Comparison of ENCODE assay signal across 8 cellular contexts in the genomic region with DNA sequence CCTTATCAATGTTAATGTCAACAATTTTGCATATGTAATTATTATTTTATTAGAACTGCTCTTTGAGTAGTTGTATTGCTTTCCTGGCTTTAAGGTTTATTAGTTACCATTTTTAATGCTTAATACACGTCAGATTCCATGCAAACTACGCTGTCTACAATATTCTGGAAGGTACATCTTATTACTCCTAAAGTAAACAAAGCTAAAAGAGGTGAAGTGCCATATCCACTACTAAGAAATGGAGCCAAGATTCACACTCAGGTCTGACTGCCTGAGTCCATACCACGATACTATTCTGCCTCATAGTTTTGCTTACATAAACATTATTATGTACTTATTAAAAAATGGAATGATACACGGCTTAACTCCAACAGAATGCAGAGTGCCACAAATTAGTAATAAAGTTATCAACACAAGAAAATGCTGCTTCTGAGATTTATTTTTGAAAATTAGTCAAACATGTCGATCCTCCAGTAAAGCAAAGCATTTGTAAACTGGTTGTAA. TPM values are rescaled to one million over a fixed set of nuclear protein-coding genes. Genes with fewer than 3 reads are reported as not detected.
DNase-seq lines count a peak whose midpoint lies in the region; ATAC-seq and TF ChIP-seq lines count a peak whose summit lies in the region.

No MANE protein-coding gene starts in this region.

- WGBS in hepatocyte (ENCODE audit: low lambda C conversion rate, missing lambda C conversion rate), result 62% methylated on average over 5 of the region's 5 CpGs

- H3K4me1 ChIP-seq in hepatocyte (ENCODE audit: insufficient read depth), result peaks cover 13% of the 10 kb centered on the region

- H3K36me3 Mint-ChIP-seq in T-helper 2 cell treated with Interferon-gamma antibody and Interleukin-4, amounts not matched to agents 5 μg/mL and 100 μg/mL, for 36 hours (ENCODE audit: low read depth), result peaks cover 23% of the 10 kb centered on the region
- H3K36me3 Mint-ChIP-seq in T-helper 17 cell (ENCODE audit: low read depth), result peaks cover 6% of the 10 kb centered on the region
- H3K36me3 Mint-ChIP-seq in stimulated activated memory B cell treated with anti-CD40 and anti-IgM and Interleukin-4, amounts not matched to agents 10 μg/mL and 1 μg/mL and 100 μg/mL, for 72 hours, result peaks cover 8% of the 10 kb centered on the region

- no peaks in the 10 kb centered on the region for H3K9me3 Mint-ChIP-seq in T-helper 2 cell treated with Interferon-gamma antibody and Interleukin-4, amounts not matched to agents 5 μg/mL and 100 μg/mL, for 36 hours
- H3K9me3 Mint-ChIP-seq in stimulated activated memory B cell treated with anti-CD40 and anti-IgM and Interleukin-4, amounts not matched to agents 10 μg/mL and 1 μg/mL and 100 μg/mL, for 72 hours, result no peaks in the 10 kb centered on the region

- peak overlapping the region; percentile 32 for H3K4me3 ChIP-seq in hepatocyte

- peak overlapping the region; percentile 98 for H3K4me3 Mint-ChIP-seq in T-helper 2 cell treated with Interferon-gamma antibody and Interleukin-4, amounts not matched to agents 5 μg/mL and 100 μg/mL, for 36 hours
- H3K4me3 Mint-ChIP-seq in T-helper 17 cell, result no peak overlapping the region
- H3K4me3 Mint-ChIP-seq in stimulated activated memory B cell treated with anti-CD40 and anti-IgM and Interleukin-4, amounts not matched to agents 10 μg/mL and 1 μg/mL and 100 μg/mL, for 72 hours, result no peak overlapping the region

- H3K27me3 Mint-ChIP-seq in T-helper 2 cell treated with Interferon-gamma antibody and Interleukin-4, amounts not matched to agents 5 μg/mL and 100 μg/mL, for 36 hours (ENCODE audit: low read depth), result no peaks in the 10 kb centered on the region
- H3K27me3 Mint-ChIP-seq in T-helper 17 cell, result no peaks in the 10 kb centered on the region
- no peaks in the 10 kb centered on the region for H3K27me3 Mint-ChIP-seq in stimulated activated memory B cell treated with anti-CD40 and anti-IgM and Interleukin-4, amounts not matched to agents 10 μg/mL and 1 μg/mL and 100 μg/mL, for 72 hours

- H3K79me2 ChIP-seq in hepatocyte, result peaks cover 30% of the 10 kb centered on the region

- no peak overlapping the region for H3K27ac Mint-ChIP-seq in T-helper 2 cell treated with Interferon-gamma antibody and Interleukin-4, amounts not matched to agents 5 μg/mL and 100 μg/mL, for 36 hours
- H3K27ac Mint-ChIP-seq in T-helper 17 cell, result peak overlapping the region; percentile 99
- H3K27ac Mint-ChIP-seq in stimulated activated memory B cell treated with anti-CD40 and anti-IgM and Interleukin-4, amounts not matched to agents 10 μg/mL and 1 μg/mL and 100 μg/mL, for 72 hours, result peak overlapping the region; percentile 94

- no peaks in the 10 kb centered on the region for H3K9me2 ChIP-seq in hepatocyte (replicated peaks; ENCODE audit: insufficient read depth)

- peak overlapping the region; percentile 70 for H2AFZ ChIP-seq in hepatocyte

- H4K20me1 ChIP-seq in hepatocyte (ENCODE audit: insufficient read depth, poor library complexity, severe bottlenecking), result peaks cover 22% of the 10 kb centered on the region

- H3K4me1 Mint-ChIP-seq in T-helper 2 cell treated with Interferon-gamma antibody and Interleukin-4, amounts not matched to agents 5 μg/mL and 100 μg/mL, for 36 hours (ENCODE audit: low read depth), result peaks cover 16% of the 10 kb centered on the region
- H3K4me1 Mint-ChIP-seq in T-helper 17 cell, result peaks cover 28% of the 10 kb centered on the region
- peaks cover 26% of the 10 kb centered on the region for H3K4me1 Mint-ChIP-seq in stimulated activated memory B cell treated with anti-CD40 and anti-IgM and Interleukin-4, amounts not matched to agents 10 μg/mL and 1 μg/mL and 100 μg/mL, for 72 hours

- H3K36me3 ChIP-seq in hepatocyte (replicated peaks; ENCODE audit: insufficient read depth, low read depth), result no peaks in the 10 kb centered on the region

- H3K9me3 ChIP-seq in T-helper 17 cell (ENCODE audit: control insufficient read depth, low read length, poor library complexity, severe bottlenecking) (no peaks in the 10 kb centered on the region), hepatocyte (ENCODE audit: low read depth) (no peaks in the 10 kb centered on the region)

- no peak for ATAC-seq in T-helper 17 cell
- no peak for ATAC-seq in stimulated activated memory B cell treated with anti-CD40 and anti-IgM and Interleukin-4, amounts not matched to agents 10 μg/mL and 1 μg/mL and 100 μg/mL, for 72 hours

- no peaks in the 10 kb centered on the region for H3K27me3 ChIP-seq in hepatocyte

- DNase-seq in T-helper 2 cell treated with Interferon-gamma antibody and Interleukin-4, amounts not matched to agents 5 μg/mL and 100 μg/mL, for 36 hours (ENCODE audit: low spot score), result no peak
- DNase-seq in T-helper 2 cell (no peak), T-helper 17 cell (no peak), hepatocyte (ENCODE audit: low spot score) (no peak), SW 1271 (lab: John Stamatoyannopoulos, UW) (no peak), medulla oblongata (ENCODE audit: extremely low spot score) (no peak)
- DNase-seq in activated CD4-positive, CD25-positive, alpha-beta regulatory T cell treated with anti-CD3 and anti-CD28 coated beads, Interleukin-2, amount 50 U/mL, for 72 hours, result no peak

- H3K27ac ChIP-seq in hepatocyte, result peak overlapping the region; percentile 98

- no peak for TF ChIP-seq CTCF in hepatocyte (IDR thresholded peaks at IDR 0.05; ENCODE audit: poor library complexity)

- H3K4me2 ChIP-seq in hepatocyte, result peak overlapping the region; percentile 81

RNA-seq across cellular contexts. Expression of a gene that starts 1.2 kb away (rescaled TPM):
- total RNA-seq in T-helper 17 cell (100 to 1,000 TPM; 125 to 131 TPM), hepatocyte (74.3 and 75.1 TPM in 2 replicates)
- 37.8 and 42.5 TPM in 2 replicates for polyA plus RNA-seq in hepatocyte
